In genomic region chrX:68944211-68944610, GRCh38 we compare ENCODE assay signal across 25 cellular contexts.
"Had no signal": no experiment of that assay in that cellular context is flagged by ENCODE, and none has a peak within 500 bp of the region (broad histone marks: within the 10 kb centered on the region; RNA-seq: fewer than 3 reads in every experiment).

No MANE protein-coding gene starts in this region.

- H3K27me3 ChIP-seq: body of pancreas, hepatocyte, uterus had no signal

- H3K9me3 ChIP-seq: body of pancreas, left ventricle myocardium inferior, tibial nerve, uterus had no signal

- H3K36me3 Mint-ChIP-seq: activated CD4-positive, alpha-beta memory T cell treated with anti-CD3 and anti-CD28 coated beads for 36 hours; activated naive CD4-positive, alpha-beta T cell treated with anti-CD3 and anti-CD28 coated beads, Interleukin-2, amount 50 U/mL, for 24 hours; immature natural killer cell had no signal

- H3K27me3 Mint-ChIP-seq: activated CD4-positive, alpha-beta memory T cell treated with anti-CD3 and anti-CD28 coated beads for 36 hours; activated naive CD4-positive, alpha-beta T cell treated with anti-CD3 and anti-CD28 coated beads, Interleukin-2, amount 50 U/mL, for 24 hours; stimulated activated naive CD8-positive, alpha-beta T cell treated with anti-CD3 and anti-CD28 coated beads, Interleukin-15, Interleukin-2, amounts not matched to agents 100 ng/mL and 50 ng/mL, for 24 hours had no signal

- H3K4me3 Mint-ChIP-seq: activated CD4-positive, alpha-beta memory T cell treated with anti-CD3 and anti-CD28 coated beads for 36 hours; activated naive CD4-positive, alpha-beta T cell treated with anti-CD3 and anti-CD28 coated beads, Interleukin-2, amount 50 U/mL, for 24 hours; activated T-helper 1 cell treated with anti-CD3 and anti-CD28 coated beads, Interleukin-12 subunit alpha, Interleukin-12 subunit beta, Interleukin-2, Interleukin-4 antibody, amounts not matched to agents 30 ng/mL and 10 ng/mL and 1 ng/mL, durations not matched to agents 14 hours and 24 hours and 36 hours; immature natural killer cell; nephron progenitor cell; stimulated activated naive CD8-positive, alpha-beta T cell treated with anti-CD3 and anti-CD28 coated beads, Interleukin-15, Interleukin-2, amounts not matched to agents 100 ng/mL and 50 ng/mL, for 24 hours had no signal

- H3K4me1 Mint-ChIP-seq: activated naive CD4-positive, alpha-beta T cell treated with anti-CD3 and anti-CD28 coated beads, Interleukin-2, amount 50 U/mL, for 24 hours; immature natural killer cell had no signal

- DNase-seq: activated CD4-positive, alpha-beta memory T cell treated with anti-CD3 and anti-CD28 coated beads for 36 hours; activated CD4-positive, alpha-beta T cell treated with anti-CD3 and anti-CD28 coated beads for 48 hours; activated gamma-delta T cell treated with Interleukin-2 at 50 U/mL for 16 hours; anterior cingulate cortex; body of pancreas; dermis blood vessel endothelial cell; effector memory CD4-positive, alpha-beta T cell; foreskin melanocyte; glutamatergic neuron; immature natural killer cell; left ventricle myocardium inferior; mammary epithelial cell; nephron progenitor cell; occipital lobe; retina; stimulated activated CD4-positive, alpha-beta T cell treated with anti-CD3 and anti-CD28 coated beads, Interleukin-1b, Interleukin-23, amount 100 ng/mL, for 48 hours; SW 1271; T-helper 2 cell; uterus had no signal

- H3K36me3 ChIP-seq: left ventricle myocardium inferior, tibial nerve, uterus had no signal

- H3K4me3 ChIP-seq: body of pancreas, hepatocyte, left ventricle myocardium inferior, tibial nerve, uterus had no signal

- H2AFZ ChIP-seq: hepatocyte had no signal

- H3K27ac Mint-ChIP-seq: activated CD4-positive, alpha-beta memory T cell treated with anti-CD3 and anti-CD28 coated beads for 36 hours; activated naive CD4-positive, alpha-beta T cell treated with anti-CD3 and anti-CD28 coated beads, Interleukin-2, amount 50 U/mL, for 24 hours; activated T-helper 1 cell treated with anti-CD3 and anti-CD28 coated beads, Interleukin-12 subunit alpha, Interleukin-12 subunit beta, Interleukin-2, Interleukin-4 antibody, amounts not matched to agents 30 ng/mL and 10 ng/mL and 1 ng/mL, durations not matched to agents 14 hours and 24 hours and 36 hours; immature natural killer cell; nephron progenitor cell; stimulated activated naive CD8-positive, alpha-beta T cell treated with anti-CD3 and anti-CD28 coated beads, Interleukin-15, Interleukin-2, amounts not matched to agents 100 ng/mL and 50 ng/mL, for 24 hours had no signal

- H3K27ac ChIP-seq: body of pancreas, hepatocyte, left ventricle myocardium inferior, tibial nerve, uterus had no signal

- H3K9me3 Mint-ChIP-seq: activated CD4-positive, alpha-beta memory T cell treated with anti-CD3 and anti-CD28 coated beads for 36 hours; activated naive CD4-positive, alpha-beta T cell treated with anti-CD3 and anti-CD28 coated beads, Interleukin-2, amount 50 U/mL, for 24 hours; activated T-helper 1 cell treated with anti-CD3 and anti-CD28 coated beads, Interleukin-12 subunit alpha, Interleukin-12 subunit beta, Interleukin-2, Interleukin-4 antibody, amounts not matched to agents 30 ng/mL and 10 ng/mL and 1 ng/mL, durations not matched to agents 14 hours and 24 hours and 36 hours; immature natural killer cell; stimulated activated naive CD8-positive, alpha-beta T cell treated with anti-CD3 and anti-CD28 coated beads, Interleukin-15, Interleukin-2, amounts not matched to agents 100 ng/mL and 50 ng/mL, for 24 hours had no signal

- H3K4me2 ChIP-seq: hepatocyte had no signal

- H3K79me2 ChIP-seq: hepatocyte had no signal

- H3K4me1 ChIP-seq: uterus had no signal

- ATAC-seq: body of pancreas, esophagus mucosa had no signal
